16 cellular contexts compared by ENCODE assay signal in the genomic region with DNA sequence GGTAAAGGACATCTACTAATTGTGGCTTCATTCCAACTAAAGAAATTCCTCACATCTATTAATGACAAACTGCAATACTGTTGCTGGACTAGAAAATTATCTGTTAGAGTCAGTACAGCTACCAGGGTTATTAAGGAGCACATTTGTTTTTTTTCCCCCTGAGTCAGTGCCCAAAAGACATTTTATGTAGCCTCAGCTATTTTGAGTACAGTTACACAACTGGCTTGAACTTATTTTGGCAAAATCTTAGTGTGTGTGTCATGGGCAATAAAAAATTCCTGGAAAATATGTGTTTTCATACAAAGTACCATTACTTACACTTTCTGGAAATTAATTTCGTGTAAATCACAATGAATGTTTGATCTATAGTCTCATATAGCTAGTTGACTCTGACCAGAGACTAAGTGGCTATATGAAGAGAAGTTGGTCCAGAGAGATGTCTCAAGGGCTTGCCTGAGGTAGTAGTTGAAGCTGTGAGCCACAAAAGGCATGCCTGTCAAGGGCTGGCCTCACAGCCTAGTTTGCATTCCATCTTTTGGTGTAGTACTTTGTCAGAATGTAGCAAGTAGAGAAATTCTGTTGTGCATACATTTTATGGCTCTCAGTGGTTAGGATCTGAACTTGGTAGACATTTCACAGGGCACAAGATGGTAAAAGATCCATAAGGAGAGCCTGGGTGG.
DNase-seq lines count a peak whose midpoint lies in the region; ATAC-seq, FAIRE-seq and TF ChIP-seq lines count a peak whose summit lies in the region.
"Had no signal": no experiment of that assay in that cellular context is flagged by ENCODE, and none has a peak within 500 bp of the region (broad histone marks: within the 10 kb centered on the region; RNA-seq: fewer than 3 reads in every experiment).

No MANE protein-coding gene starts in this region.

- H3K4me3 ChIP-seq in mammary epithelial cell (replicated peaks in 1 of 3; ENCODE audit: insufficient read depth in 1 of 3, low read depth in 2 of 3, low read length in 3 of 3) (no peak overlapping the region), kidney (ENCODE audit: low read length in 2 of 2) (no peak overlapping the region), thoracic aorta (no peak overlapping the region)

- TF ChIP-seq CTCF in mammary epithelial cell (conservative IDR thresholded peaks at IDR 0.05 in 1 of 2, IDR thresholded peaks at IDR 0.05 in 1 of 2; ENCODE audit: extremely low read depth in 1 of 2, insufficient read depth in 1 of 2, low read depth in 1 of 2, low read length in 2 of 2): no peak
- TF ChIP-seq CTCF in kidney (IDR thresholded peaks at IDR 0.05; ENCODE audit: borderline replicate concordance, extremely low read depth, insufficient read depth): no peak
- no peak for TF ChIP-seq CTCF in thoracic aorta (IDR thresholded peaks at IDR 0.05)

- H3K27ac Mint-ChIP-seq in activated CD8-positive, alpha-beta memory T cell treated with anti-CD3 and anti-CD28 coated beads, Interleukin-2, amount 10 ng/mL, durations not matched to agents 7 days and 5 days: no peak overlapping the region
- no peak overlapping the region for H3K27ac Mint-ChIP-seq in T-helper 17 cell
- H3K27ac Mint-ChIP-seq: activated T-helper 2 cell treated with anti-CD3 and anti-CD28 coated beads, Interferon-gamma antibody, Interleukin-2, Interleukin-4, amounts not matched to agents 10 μg/mL and 5 μg/mL and 100 μg/mL, durations not matched to agents 14 hours and 24 hours and 36 hours; T-cell had no signal

- 55% methylated on average over 1 of the region's 1 CpG for WGBS in mammary epithelial cell (ENCODE audit: low coverage, missing lambda C conversion rate)

- peaks cover 11% of the 10 kb centered on the region for H3K4me1 Mint-ChIP-seq in activated CD8-positive, alpha-beta memory T cell treated with anti-CD3 and anti-CD28 coated beads, Interleukin-2, amount 10 ng/mL, durations not matched to agents 7 days and 5 days
- peaks cover 14% of the 10 kb centered on the region for H3K4me1 Mint-ChIP-seq in T-helper 17 cell

- H3K4me3 Mint-ChIP-seq in activated CD8-positive, alpha-beta memory T cell treated with anti-CD3 and anti-CD28 coated beads, Interleukin-2, amount 10 ng/mL, durations not matched to agents 7 days and 5 days: no peak overlapping the region
- H3K4me3 Mint-ChIP-seq in T-helper 17 cell: no peak overlapping the region

- dilution Hi-C loops in mammary epithelial cell (cut with HindIII; ENCODE audit: low sequenced_read_pairs): no loop called here

- H3K4me1 ChIP-seq in mammary epithelial cell (ENCODE audit: insufficient read depth, low read length): peaks cover 16% of the 10 kb centered on the region
- H3K4me1 ChIP-seq in kidney (ENCODE audit: control insufficient read depth in 1 of 2, insufficient read depth in 1 of 2, low read depth in 1 of 2, low read length in 2 of 2): peaks cover 5 to 9% of the 10 kb centered on the region in 2 donors
- peaks cover 10 to 21% of the 10 kb centered on the region in 2 donors for H3K4me1 ChIP-seq in thoracic aorta (ENCODE audit: control insufficient read depth in 1 of 2, low read depth in 2 of 2)

- peaks cover 6% of the 10 kb centered on the region for H3K27me3 ChIP-seq in mammary epithelial cell (ENCODE audit: insufficient read depth, low read length)
- H3K27me3 ChIP-seq in thoracic aorta (replicated peaks; ENCODE audit: insufficient read depth): no peaks in the 10 kb centered on the region
- H3K27me3 ChIP-seq: gastrocnemius medialis had no signal

- peaks cover 57% of the 10 kb centered on the region for H3K27me3 Mint-ChIP-seq in activated CD8-positive, alpha-beta memory T cell treated with anti-CD3 and anti-CD28 coated beads, Interleukin-2, amount 10 ng/mL, durations not matched to agents 7 days and 5 days
- peaks cover 55% of the 10 kb centered on the region for H3K27me3 Mint-ChIP-seq in T-helper 17 cell

- no peaks in the 10 kb centered on the region for H3K79me2 ChIP-seq in mammary epithelial cell (ENCODE audit: insufficient read depth, low read length)

- in situ Hi-C loops in mammary epithelial cell (cut with MboI; ENCODE audit: low sequenced_read_pairs in 2 of 2): loop anchor here (5.0 to 10.0 kb wide), 2 partner anchors 408 to 410 kb away; no protein-coding TSS in a partner anchor

- H3K36me3 ChIP-seq in mammary epithelial cell (ENCODE audit: insufficient read depth, low read length): no peaks in the 10 kb centered on the region
- H3K36me3 ChIP-seq in kidney (ENCODE audit: control insufficient read depth in 1 of 2, insufficient read depth in 2 of 2, low read length in 2 of 2): no peaks in the 10 kb centered on the region
- H3K36me3 ChIP-seq in thoracic aorta: no peaks in the 10 kb centered on the region
- H3K36me3 ChIP-seq: gastrocnemius medialis had no signal

- H3K27ac ChIP-seq in mammary epithelial cell (ENCODE audit: insufficient read depth, low read depth, low read length) (no peak overlapping the region), kidney (ENCODE audit: low read depth in 2 of 2, low read length in 2 of 2) (peak overlapping the region; percentile 16 to 51), thoracic aorta (peak overlapping the region; percentile 67 to 72)
- H3K27ac ChIP-seq: 22Rv1 had no signal

- no peaks in the 10 kb centered on the region for H3K36me3 Mint-ChIP-seq in activated CD8-positive, alpha-beta memory T cell treated with anti-CD3 and anti-CD28 coated beads, Interleukin-2, amount 10 ng/mL, durations not matched to agents 7 days and 5 days
- no peaks in the 10 kb centered on the region for H3K36me3 Mint-ChIP-seq in T-helper 17 cell (ENCODE audit: low read depth)
- H3K36me3 Mint-ChIP-seq: T-cell had no signal

- no peak overlapping the region for H3K4me2 ChIP-seq in mammary epithelial cell (ENCODE audit: insufficient read depth, low read depth, low read length)

- H4K20me1 ChIP-seq in mammary epithelial cell (ENCODE audit: insufficient read depth, low read length): no peaks in the 10 kb centered on the region

- H3K9me3 Mint-ChIP-seq in activated CD8-positive, alpha-beta memory T cell treated with anti-CD3 and anti-CD28 coated beads, Interleukin-2, amount 10 ng/mL, durations not matched to agents 7 days and 5 days (ENCODE audit: low read depth): no peaks in the 10 kb centered on the region
- H3K9me3 Mint-ChIP-seq: activated T-helper 2 cell treated with anti-CD3 and anti-CD28 coated beads, Interferon-gamma antibody, Interleukin-2, Interleukin-4, amounts not matched to agents 10 μg/mL and 5 μg/mL and 100 μg/mL, durations not matched to agents 14 hours and 24 hours and 36 hours; T-cell had no signal

- DNase-seq in DMS79 treated with DMSO at 0.1 percent for 48 hours (lab: John Stamatoyannopoulos, UW): peak; percentile 31
- no peak for DNase-seq in DMS79 (lab: John Stamatoyannopoulos, UW)
- DNase-seq in mammary epithelial cell: peak; percentile 45
- DNase-seq in kidney: no peak
- no peak for DNase-seq in thoracic aorta (ENCODE audit: low spot score)
- DNase-seq in activated CD8-positive, alpha-beta memory T cell treated with anti-CD3 and anti-CD28 coated beads, Interleukin-2, amount 10 ng/mL, durations not matched to agents 7 days and 5 days: no peak
- DNase-seq in NK-92 (lab: John Stamatoyannopoulos, UW; ENCODE audit: unreplicated experiment): no peak
- DNase-seq in T-helper 17 cell: no peak
- DNase-seq: activated CD4-positive, alpha-beta T cell treated with anti-CD3 and anti-CD28 coated beads for 4 hours; gastrocnemius medialis; NCI-H2029; T-cell had no signal

- intact Hi-C loops in mammary epithelial cell (cut with micrococcal nuclease): loop anchor here (10.0 kb wide), 1 partner anchor 592 kb away; no protein-coding TSS in a partner anchor
- intact Hi-C loops in kidney (cut with DNase I): loop anchor here (10.0 kb wide), 1 partner anchor 408 kb away; no protein-coding TSS in a partner anchor

- FAIRE-seq in kidney (lab: Jason Lieb, UNC): no peak
- FAIRE-seq: D721Med, GM12892 had no signal

- CTCF ChIA-PET in mammary epithelial cell (lab: Charles Lee; ENCODE audit: low non-redundant PET): no interaction called here
- CTCF ChIA-PET in activated CD8-positive, alpha-beta memory T cell treated with anti-CD3 and anti-CD28 coated beads, Interleukin-2, amount 10 ng/mL, durations not matched to agents 7 days and 5 days (lab: Charles Lee): interaction anchor here (0.9 to 2.8 kb wide), 5 partner anchors 9 to 412 kb away, joined by 3 to 35 read pairs (median 4); no protein-coding TSS in a partner anchor

- BruUV-seq in mammary epithelial cell (replicated peaks; lab: Mats Ljungman, UMichigan): no TSS peak

- ATAC-seq in thoracic aorta (ENCODE audit: insufficient number of reproducible peaks, low FRiP score, low read depth) (peak; percentile 88), T-helper 17 cell (no peak)
- ATAC-seq in activated CD8-positive, alpha-beta memory T cell treated with anti-CD3 and anti-CD28 coated beads, Interleukin-2, amount 10 ng/mL, durations not matched to agents 7 days and 5 days: no peak

- H3K9me3 ChIP-seq in mammary epithelial cell (replicated peaks; ENCODE audit: insufficient read depth, low read length) (no peaks in the 10 kb centered on the region), kidney (ENCODE audit: control insufficient read depth in 1 of 2, low read length in 2 of 2) (no peaks in the 10 kb centered on the region), thoracic aorta (no peaks in the 10 kb centered on the region), T-helper 17 cell (ENCODE audit: control insufficient read depth, low read length, poor library complexity, severe bottlenecking) (no peaks in the 10 kb centered on the region)
- H3K9me3 ChIP-seq: gastrocnemius medialis had no signal

- H3K9ac ChIP-seq in mammary epithelial cell (ENCODE audit: insufficient read depth, low read length) (no peak overlapping the region), kidney (ENCODE audit: low read length in 2 of 2) (peak overlapping the region in 1 of 2 donors; percentile 45)

- H2AFZ ChIP-seq in mammary epithelial cell (ENCODE audit: low read depth, low read length): peak overlapping the region; percentile 2

Comparison
In these comparisons a context has a peak if more than half of its experiments do, and no peak if none do; other contexts are left out.
1. DNase-seq: peak in DMS79 treated with DMSO at 0.1 percent for 48 hours (single experiment) and mammary epithelial cell (single experiment); none in DMS79 (single experiment), kidney (single experiment), thoracic aorta (single experiment), activated CD8-positive, alpha-beta memory T cell treated with anti-CD3 and anti-CD28 coated beads, Interleukin-2, amount 10 ng/mL, durations not matched to agents 7 days and 5 days (single experiment), NK-92 (single experiment) and T-helper 17 cell (0 of 3).